Comparison of ENCODE assay signal across 21 cellular contexts in genomic region chr18:34959211-34959829, GRCh38.
"Had no signal": no experiment of that assay in that cellular context is flagged by ENCODE, and none has a peak within 500 bp of the region (broad histone marks: within the 10 kb centered on the region; RNA-seq: fewer than 3 reads in every experiment).

No MANE protein-coding gene starts in this region.

- H2AFZ ChIP-seq: parathyroid adenoma had no signal

- H3K36me3 Mint-ChIP-seq: activated CD4-positive, alpha-beta memory T cell treated with anti-CD3 and anti-CD28 coated beads for 36 hours; activated CD8-positive, alpha-beta memory T cell treated with anti-CD3 and anti-CD28 coated beads, Interleukin-2, amount 10 ng/mL, durations not matched to agents 7 days and 5 days; activated naive CD8-positive, alpha-beta T cell treated with anti-CD3 and anti-CD28 coated beads for 36 hours; brain; natural killer cell; stimulated activated naive B cell treated with anti-CD40 and anti-IgM and Interleukin-4, amounts not matched to agents 10 μg/mL and 1 μg/mL and 100 μg/mL, for 72 hours had no signal

- DNase-seq: activated B cell treated with CpG ODN at 0.5 μM for 24 hours; activated CD4-positive, alpha-beta memory T cell treated with anti-CD3 and anti-CD28 coated beads for 36 hours; activated CD4-positive, alpha-beta T cell treated with anti-CD3 and anti-CD28 coated beads for 4 hours; activated CD8-positive, alpha-beta memory T cell treated with anti-CD3 and anti-CD28 coated beads, Interleukin-2, amount 10 ng/mL, durations not matched to agents 7 days and 5 days; activated naive CD8-positive, alpha-beta T cell treated with anti-CD3 and anti-CD28 coated beads for 36 hours; amniotic stem cell; caudate nucleus; foreskin keratinocyte; glutamatergic neuron; hypothalamus; kidney; left ventricle myocardium inferior; natural killer cell; sigmoid colon; spleen; stimulated activated naive B cell treated with anti-CD40 and anti-IgM and Interleukin-4, amounts not matched to agents 10 μg/mL and 1 μg/mL and 100 μg/mL, for 72 hours; T-helper 1 cell; T-helper 9 cell; thyroid gland had no signal

- H3K27ac ChIP-seq: foreskin keratinocyte, left ventricle myocardium inferior, parathyroid adenoma, sigmoid colon, spleen, thyroid gland had no signal

- H3K79me2 ChIP-seq: parathyroid adenoma had no signal

- H3K9me3 ChIP-seq: left ventricle myocardium inferior, sigmoid colon, thyroid gland had no signal

- H3K4me1 Mint-ChIP-seq: activated B cell treated with CpG ODN at 0.5 μM for 24 hours; activated CD8-positive, alpha-beta memory T cell treated with anti-CD3 and anti-CD28 coated beads, Interleukin-2, amount 10 ng/mL, durations not matched to agents 7 days and 5 days; activated naive CD8-positive, alpha-beta T cell treated with anti-CD3 and anti-CD28 coated beads for 36 hours; brain; natural killer cell; stimulated activated naive B cell treated with anti-CD40 and anti-IgM and Interleukin-4, amounts not matched to agents 10 μg/mL and 1 μg/mL and 100 μg/mL, for 72 hours had no signal

- H3K4me3 ChIP-seq: left ventricle myocardium inferior, sigmoid colon, spleen, thyroid gland had no signal

- H3K9me3 Mint-ChIP-seq: activated naive CD8-positive, alpha-beta T cell treated with anti-CD3 and anti-CD28 coated beads for 36 hours had no signal

- H3K9ac ChIP-seq: parathyroid adenoma had no signal

- H3K27ac Mint-ChIP-seq: activated B cell treated with CpG ODN at 0.5 μM for 24 hours; activated CD4-positive, alpha-beta memory T cell treated with anti-CD3 and anti-CD28 coated beads for 36 hours; activated CD8-positive, alpha-beta memory T cell treated with anti-CD3 and anti-CD28 coated beads, Interleukin-2, amount 10 ng/mL, durations not matched to agents 7 days and 5 days; activated naive CD8-positive, alpha-beta T cell treated with anti-CD3 and anti-CD28 coated beads for 36 hours; brain; natural killer cell; stimulated activated naive B cell treated with anti-CD40 and anti-IgM and Interleukin-4, amounts not matched to agents 10 μg/mL and 1 μg/mL and 100 μg/mL, for 72 hours had no signal

- H3K4me3 Mint-ChIP-seq: activated B cell treated with CpG ODN at 0.5 μM for 24 hours; activated CD4-positive, alpha-beta memory T cell treated with anti-CD3 and anti-CD28 coated beads for 36 hours; activated CD8-positive, alpha-beta memory T cell treated with anti-CD3 and anti-CD28 coated beads, Interleukin-2, amount 10 ng/mL, durations not matched to agents 7 days and 5 days; activated naive CD8-positive, alpha-beta T cell treated with anti-CD3 and anti-CD28 coated beads for 36 hours; brain; natural killer cell; stimulated activated naive B cell treated with anti-CD40 and anti-IgM and Interleukin-4, amounts not matched to agents 10 μg/mL and 1 μg/mL and 100 μg/mL, for 72 hours had no signal

- H3K27me3 ChIP-seq: sigmoid colon, spleen, thyroid gland had no signal

- H3K4me1 ChIP-seq: foreskin keratinocyte, parathyroid adenoma, spleen had no signal

- H3K36me3 ChIP-seq: left ventricle myocardium inferior, sigmoid colon, spleen, thyroid gland had no signal

- ATAC-seq: activated CD8-positive, alpha-beta memory T cell treated with anti-CD3 and anti-CD28 coated beads, Interleukin-2, amount 10 ng/mL, durations not matched to agents 7 days and 5 days; foreskin keratinocyte; natural killer cell; stimulated activated naive B cell treated with anti-CD40 and anti-IgM and Interleukin-4, amounts not matched to agents 10 μg/mL and 1 μg/mL and 100 μg/mL, for 72 hours had no signal
